In genomic region chr2:33195891-33196290, GRCh38 we compare ENCODE assay signal across 7 cellular contexts.
"Had no signal": no experiment of that assay in that cellular context is flagged by ENCODE, and none has a peak within 500 bp of the region (broad histone marks: within the 10 kb centered on the region; RNA-seq: fewer than 3 reads in every experiment).

No MANE protein-coding gene starts in this region.

- H2AFZ ChIP-seq: GM23248 had no signal

- H3K9me3 Mint-ChIP-seq: HFFc6 had no signal

- H3K27ac Mint-ChIP-seq: HFFc6 had no signal

- H3K27ac ChIP-seq: GM23248 had no signal

- H3K9ac ChIP-seq: GM23248 had no signal

- DNase-seq: GM23248, GOT3, H7, HCEC 1CT, HFFc6, IMR-90 had no signal

- H3K4me3 Mint-ChIP-seq: HFFc6 had no signal

- ATAC-seq: K562 had no signal

- H3K4me3 ChIP-seq: GM23248, K562 had no signal
